ENCODE assay signal across 19 cellular contexts in genomic region chr3:183777016-183777618, GRCh38. TPM values are rescaled to one million over a fixed set of nuclear protein-coding genes. Genes with fewer than 3 reads are reported as not detected.
DNase-seq lines count a peak whose midpoint lies in the region; ATAC-seq and TF ChIP-seq lines count a peak whose summit lies in the region.
"Had no signal": no experiment of that assay in that cellular context is flagged by ENCODE, and none has a peak within 500 bp of the region (broad histone marks: within the 10 kb centered on the region; RNA-seq: fewer than 3 reads in every experiment).

No MANE protein-coding gene starts in this region.

- H3K27me3 ChIP-seq in GM23248 (replicated peaks; ENCODE audit: insufficient read depth) (no peaks in the 10 kb centered on the region), adipocyte (replicated peaks; ENCODE audit: control insufficient read depth, insufficient read depth, low read length) (no peaks in the 10 kb centered on the region), smooth muscle cell (ENCODE audit: low read depth) (no peaks in the 10 kb centered on the region)

- peaks cover 41% of the 10 kb centered on the region for H3K4me1 ChIP-seq in GM23248 (ENCODE audit: insufficient read depth)
- peaks cover 12% of the 10 kb centered on the region for H3K4me1 ChIP-seq in adipocyte (ENCODE audit: control insufficient read depth, insufficient read depth, low read length)
- no peaks in the 10 kb centered on the region for H3K4me1 ChIP-seq in smooth muscle cell (ENCODE audit: low read depth)

- no peaks in the 10 kb centered on the region for H3K27me3 Mint-ChIP-seq in activated CD4-positive, alpha-beta T cell treated with anti-CD3 and anti-CD28 coated beads for 36 hours
- H3K27me3 Mint-ChIP-seq: CD4-positive, alpha-beta memory T cell had no signal

- WGBS in GM23248 (ENCODE audit: low coverage in 1 of 2, low lambda C conversion rate in 2 of 2, missing lambda C conversion rate in 2 of 2), 2 experiments, result 46 to 50% methylated on average over 4 of the region's 4 CpGs
- 96% methylated on average over 4 of the region's 4 CpGs for WGBS in smooth muscle cell (ENCODE audit: low lambda C conversion rate)

- H3K79me2 ChIP-seq in GM23248 (ENCODE audit: insufficient read depth) (0 out of 2 replicates have a peak, but pooled peaks cover 4% of the 10 kb centered on the region), smooth muscle cell (ENCODE audit: low read depth) (no peaks in the 10 kb centered on the region)

- H3K4me1 Mint-ChIP-seq in activated CD4-positive, alpha-beta T cell treated with anti-CD3 and anti-CD28 coated beads for 36 hours, result no peaks in the 10 kb centered on the region
- H3K4me1 Mint-ChIP-seq: CD4-positive, alpha-beta memory T cell had no signal

- H3K9me3 ChIP-seq in GM23248 (ENCODE audit: low read depth), result no peaks in the 10 kb centered on the region
- H3K9me3 ChIP-seq in adipocyte (ENCODE audit: control insufficient read depth, low read length), result no peaks in the 10 kb centered on the region
- H3K9me3 ChIP-seq in smooth muscle cell (replicated peaks; ENCODE audit: low read depth), result no peaks in the 10 kb centered on the region
- H3K9me3 ChIP-seq: SK-N-SH had no signal

- no peak overlapping the region for H3K27ac Mint-ChIP-seq in activated CD4-positive, alpha-beta T cell treated with anti-CD3 and anti-CD28 coated beads for 36 hours

- H3K9me2 ChIP-seq in GM23248 (ENCODE audit: insufficient read depth), result no peaks in the 10 kb centered on the region
- H3K9me2 ChIP-seq: SK-N-SH had no signal

- no peak overlapping the region for H3K27ac ChIP-seq in GM23248
- no peak overlapping the region for H3K27ac ChIP-seq in smooth muscle cell (ENCODE audit: low read depth)

- POLR2A ChIA-PET in activated CD4-positive, alpha-beta T cell treated with anti-CD3 and anti-CD28 coated beads for 36 hours (lab: Charles Lee), result interaction anchor here (0.7 kb wide), 1 partner anchor 31 kb away, joined by 4 read pairs; no protein-coding TSS in a partner anchor

- no peak overlapping the region for H3K4me3 ChIP-seq in GM23248
- H3K4me3 ChIP-seq in adipocyte (ENCODE audit: low read length), result no peak overlapping the region
- no peak overlapping the region for H3K4me3 ChIP-seq in smooth muscle cell

- H3K9ac ChIP-seq in GM23248, result no peak overlapping the region
- H3K9ac ChIP-seq in adipocyte (ENCODE audit: low read length), result no peak overlapping the region
- no peak overlapping the region for H3K9ac ChIP-seq in smooth muscle cell (ENCODE audit: low read depth)
- H3K9ac ChIP-seq: SK-N-SH had no signal

- intact Hi-C loops in activated CD4-positive, alpha-beta T cell treated with anti-CD3 and anti-CD28 coated beads for 36 hours (cut with DNase I, micrococcal nuclease), result no loop called here

- CTCF ChIA-PET in activated CD4-positive, alpha-beta T cell treated with anti-CD3 and anti-CD28 coated beads for 36 hours (lab: Charles Lee), result no interaction called here

- TF ChIP-seq CTCF in AG09319 (IDR thresholded peaks at IDR 0.05; ENCODE audit: low read depth, low read length) (no peak), smooth muscle cell (IDR thresholded peaks at IDR 0.05; ENCODE audit: borderline replicate concordance, insufficient read depth, poor library complexity, severe bottlenecking) (no peak)

- H3K36me3 Mint-ChIP-seq in activated CD4-positive, alpha-beta T cell treated with anti-CD3 and anti-CD28 coated beads for 36 hours (ENCODE audit: low read depth), result peaks cover 58% of the 10 kb centered on the region

- no peak for ATAC-seq in activated CD4-positive, alpha-beta T cell treated with anti-CD3 and anti-CD28 coated beads for 36 hours

- no peak overlapping the region for H3K4me2 ChIP-seq in GM23248 (ENCODE audit: unreplicated experiment)
- H3K4me2 ChIP-seq in smooth muscle cell, result no peak overlapping the region
- H3K4me2 ChIP-seq: SK-N-SH had no signal

- H2AFZ ChIP-seq in GM23248 (no peak overlapping the region), smooth muscle cell (ENCODE audit: low read depth) (no peak overlapping the region)

- peaks cover 58% of the 10 kb centered on the region for H3K36me3 ChIP-seq in GM23248 (ENCODE audit: low read depth)
- H3K36me3 ChIP-seq in adipocyte (ENCODE audit: control insufficient read depth, insufficient read depth, low read length, severe bottlenecking), result peaks cover 71% of the 10 kb centered on the region
- H3K36me3 ChIP-seq in smooth muscle cell (ENCODE audit: low read depth), result peaks cover 22% of the 10 kb centered on the region

- in situ Hi-C loops in GM23248 (cut with MboI), result no loop called here

- H4K20me1 ChIP-seq in GM23248 (ENCODE audit: insufficient read depth), result no peaks in the 10 kb centered on the region
- peaks cover 9% of the 10 kb centered on the region for H4K20me1 ChIP-seq in smooth muscle cell (ENCODE audit: low read depth)

- DNase-seq in AG09319 (ENCODE audit: extremely low read depth, low read depth) (peak; percentile 48), GM23248 (peak; percentile 16), adipocyte (ENCODE audit: low read depth) (peak; percentile 80), fibroblast of peridontal ligament (ENCODE audit: extremely low read depth) (peak; percentile 15), NCI-H187 (lab: John Stamatoyannopoulos, UW) (no peak), smooth muscle cell (lab: John Stamatoyannopoulos, UW; ENCODE audit: unreplicated experiment) (no peak)
- no peak for DNase-seq in activated CD8-positive, alpha-beta memory T cell treated with anti-CD3 and anti-CD28 coated beads for 24 hours
- no peak for DNase-seq in activated CD4-positive, alpha-beta T cell treated with anti-CD3 and anti-CD28 coated beads for 36 hours
- DNase-seq: CD4-positive, alpha-beta memory T cell; DMS153; MM.1S; NCI-H1048; NCI-H1417 treated with DMSO at 0.1 percent for 48 hours; NCI-H1930; NCI-H2227 treated with DMSO at 0.1 percent for 48 hours; NCI-H510A; NK-92 treated with Interleukin-12 subunit alpha and Interleukin-12 subunit beta, amount 100 ng/mL, for 24 hours; SHP77 treated with DMSO at 0.1 percent for 48 hours; SK-N-SH had no signal

- no peaks in the 10 kb centered on the region for H3K9me3 Mint-ChIP-seq in activated CD4-positive, alpha-beta T cell treated with anti-CD3 and anti-CD28 coated beads for 36 hours (ENCODE audit: low read depth)
- H3K9me3 Mint-ChIP-seq: CD4-positive, alpha-beta memory T cell had no signal

- H3F3A ChIP-seq in GM23248 (ENCODE audit: insufficient read depth) (peaks cover 39% of the 10 kb centered on the region), smooth muscle cell (ENCODE audit: low read depth) (no peaks in the 10 kb centered on the region)

- no peak overlapping the region for H3K4me3 Mint-ChIP-seq in activated CD4-positive, alpha-beta T cell treated with anti-CD3 and anti-CD28 coated beads for 36 hours
- H3K4me3 Mint-ChIP-seq: CD4-positive, alpha-beta memory T cell had no signal

RNA-seq across cellular contexts. Expression of gene MAP6D1, which starts 48.3 kb away (rescaled TPM):
- total RNA-seq in GM23248 (2014; rRNA removed; shearing (Covaris generic)), result 2.5 and 5.5 TPM in 2 replicates
- 2.8 and 3.2 TPM in 2 replicates for polyA plus RNA-seq in GM23248 (2016; fragmentation: Nextera tagmentation; extraction: Ambion mirVana)
- total RNA-seq in smooth muscle cell, result 2.4 TPM in 1 of 2 replicates, not detected in the other
- polyA plus RNA-seq in smooth muscle cell, result 3.8 and 5.4 TPM in 2 replicates
- total RNA-seq in activated CD4-positive, alpha-beta T cell treated with anti-CD3 and anti-CD28 coated beads for 36 hours, result 1 to 10 TPM; 1.3 to 1.6 TPM

Comparison
In these comparisons a context has a peak if more than half of its experiments do, and no peak if none do; other contexts are left out.
1. DNase-seq: peak in AG09319 (single experiment), GM23248 (single experiment), adipocyte (single experiment) and fibroblast of peridontal ligament (single experiment); none in NCI-H187 (0 of 2), smooth muscle cell (single experiment), activated CD8-positive, alpha-beta memory T cell treated with anti-CD3 and anti-CD28 coated beads for 24 hours (single experiment) and activated CD4-positive, alpha-beta T cell treated with anti-CD3 and anti-CD28 coated beads for 36 hours (single experiment).